Comparison of ENCODE assay signal across 8 cellular contexts in genomic region chr2:89957236-89957635, GRCh38.
DNase-seq lines count a peak whose midpoint lies in the region; ATAC-seq, FAIRE-seq and TF ChIP-seq lines count a peak whose summit lies in the region.
"Not testable (repeated sequence)": the region's sequence is repeated elsewhere in the genome, so short reads cannot be mapped to it uniquely, and the experiment has no call there.

No MANE protein-coding gene starts in this region.

- not testable (repeated sequence) for H3K4me3 ChIP-seq in A673 (ENCODE audit: low read depth, low read length, poor library complexity, severe bottlenecking); Panc1 (ENCODE audit: low read depth in 2 of 2, low read length in 2 of 2); GM12878

- peak; percentile 47 for DNase-seq in A673 (ENCODE audit: low spot score)
- DNase-seq in GM10248 (ENCODE audit: extremely low spot score): peak; percentile 3
- DNase-seq in M059J (ENCODE audit: low read depth): peak; percentile 2
- DNase-seq in Panc1 (ENCODE audit: low read depth, low spot score); GM12878 (ENCODE audit: low read depth, low spot score): not testable (repeated sequence)
- peak in 1 of 2 donors; percentile 35 for DNase-seq in left colon

- not testable (repeated sequence) for H2AFZ ChIP-seq in GM12878 (ENCODE audit: control insufficient read depth, low read depth, low read length)

- not testable (repeated sequence) for BruUV-seq in A673 (replicated peaks; lab: Mats Ljungman, UMichigan); Panc1 (replicated peaks; lab: Mats Ljungman, UMichigan); GM12878 (replicated peaks; lab: Mats Ljungman, UMichigan)

- TF ChIP-seq EP300 in GM12878 (IDR thresholded peaks at IDR 0.05; ENCODE audit: borderline replicate concordance in 1 of 2, control insufficient read depth in 1 of 2, low read depth in 2 of 2, low read length in 2 of 2): not testable (repeated sequence)

- intact Hi-C loops in A673 (cut with micrococcal nuclease; ENCODE audit: unreplicated experiment); Panc1 (cut with micrococcal nuclease; ENCODE audit: unreplicated experiment); GM12878 (cut with micrococcal nuclease; ENCODE audit: unreplicated experiment); left colon (cut with DNase I, micrococcal nuclease): not testable (repeated sequence)

- in situ Hi-C loops in Panc1 (cut with HindIII; ENCODE audit: low pct_unique_long_range_greater_than_20kb, low sequenced_read_pairs); GM12878 (cut with MboI): not testable (repeated sequence)

- H3K79me2 ChIP-seq in GM12878 (ENCODE audit: control insufficient read depth, insufficient read depth, low read length): not testable (repeated sequence)

- peak; percentile 41 for TF ChIP-seq CTCF in A673 (conservative IDR thresholded peaks at IDR 0.05; ENCODE audit: low read depth, low read length)
- peak; percentile 28 for TF ChIP-seq CTCF in GM10248 (IDR thresholded peaks at IDR 0.05; ENCODE audit: control extremely low read depth, extremely low read depth, low read depth, missing control alignments)
- peak; percentile 39 for TF ChIP-seq CTCF in Panc1 (IDR thresholded peaks at IDR 0.05)
- TF ChIP-seq CTCF in GM12878 (IDR thresholded peaks at IDR 0.05 in 2 of 3, conservative IDR thresholded peaks at IDR 0.05 in 1 of 3; ENCODE audit: control insufficient read depth in 2 of 3, extremely low read depth in 1 of 3, insufficient read depth in 1 of 3, low read depth in 3 of 3, low read length in 3 of 3): peak; percentile 23 to 40 (median 30); a peak in 3 of 6 replicates

- RAD21 ChIA-PET in GM12878 (lab: Charles Lee; ENCODE audit: unreplicated experiment): not testable (repeated sequence)

- SMC1A ChIA-PET in GM12878 (lab: Charles Lee; ENCODE audit: uncharacterized antibody, unreplicated experiment): not testable (repeated sequence)

- not testable (repeated sequence) for H3K4me1 ChIP-seq in A673 (ENCODE audit: insufficient read depth, low read length, poor library complexity, severe bottlenecking); Panc1 (ENCODE audit: control insufficient read depth, insufficient read depth, low read length); GM12878 (ENCODE audit: control insufficient read depth, insufficient read depth, low read length)

- H3K9me3 ChIP-seq in A673 (ENCODE audit: low read depth, low read length, poor library complexity, severe bottlenecking); Panc1 (ENCODE audit: control insufficient read depth, insufficient read depth, low read depth, low read length); GM12878 (replicated peaks; ENCODE audit: control insufficient read depth, insufficient read depth, low read length): not testable (repeated sequence)

- TF ChIP-seq POLR2A in GM12878 (IDR thresholded peaks at IDR 0.05; ENCODE audit: low read depth, low read length): not testable (repeated sequence)

- H4K20me1 ChIP-seq in GM12878 (ENCODE audit: control insufficient read depth, insufficient read depth): not testable (repeated sequence)

- 48% methylated on average over 3 of the region's 3 CpGs for WGBS in GM12878 (ENCODE audit: insufficient coverage, insufficient replicate concordance, low lambda C conversion rate, missing lambda C conversion rate)

- H3K27me3 ChIP-seq in A673 (replicated peaks; ENCODE audit: insufficient read depth, low read depth, low read length, poor library complexity); Panc1 (ENCODE audit: control insufficient read depth, insufficient read depth, low read length); GM12878 (replicated peaks in 1 of 2; ENCODE audit: control insufficient read depth in 2 of 2, insufficient read depth in 2 of 2, low read length in 1 of 2): not testable (repeated sequence)

- POLR2A ChIA-PET in A673 (lab: Charles Lee; ENCODE audit: low non-redundant PET); GM10248 (lab: Yijun Ruan, JAX); Panc1 (lab: Charles Lee); GM12878 (lab: Charles Lee): not testable (repeated sequence)

- H3K27ac ChIP-seq in A673 (ENCODE audit: low read depth, low read length, poor library complexity, severe bottlenecking); Panc1 (ENCODE audit: low read length); GM12878 (ENCODE audit: control insufficient read depth, insufficient read depth): not testable (repeated sequence)

- peak; percentile 92 for FAIRE-seq in GM12878 (lab: Jason Lieb, UNC)

- CTCF ChIA-PET in A673 (lab: Charles Lee); GM10248 (lab: Yijun Ruan, JAX); Panc1 (lab: Charles Lee); GM12878 (lab: Yijun Ruan, JAX): not testable (repeated sequence)

- ATAC-seq in GM19351 (IDR thresholded peaks at IDR 0.05; ENCODE audit: unreplicated experiment) (peak; percentile 85), HG03175 (IDR thresholded peaks at IDR 0.05; ENCODE audit: unreplicated experiment) (peak; percentile 46), GM12878 (peak; percentile 83), left colon (peak; percentile 72)
- ATAC-seq in Panc1: not testable (repeated sequence)

- not testable (repeated sequence) for H3K36me3 ChIP-seq in A673 (ENCODE audit: insufficient read depth, low read length, poor library complexity, severe bottlenecking); Panc1 (ENCODE audit: control insufficient read depth, insufficient read depth, low read length); GM12878 (ENCODE audit: control insufficient read depth in 2 of 2, insufficient read depth in 2 of 2, low read length in 1 of 2)

- not testable (repeated sequence) for H3K9ac ChIP-seq in GM12878 (ENCODE audit: control insufficient read depth, insufficient read depth, low read length)

- H3K4me2 ChIP-seq in GM12878 (ENCODE audit: control insufficient read depth, insufficient read depth): not testable (repeated sequence)

- TF ChIP-seq RAD21 in GM12878 (IDR thresholded peaks at IDR 0.05; ENCODE audit: insufficient read depth, low read depth, low read length): peak; percentile 32; the same call in 1 of the 2 replicates

TF ChIP-seq in GM12878, 131 proteins besides CTCF, POLR2A, EP300 and RAD21:
- TF ChIP-seq SMC3 (IDR thresholded peaks at IDR 0.05; ENCODE audit: borderline replicate concordance, low read length): peak; percentile 28; the same call in 1 of the 2 replicates
